ENCODE assay signal across 8 cellular contexts in the genomic region with DNA sequence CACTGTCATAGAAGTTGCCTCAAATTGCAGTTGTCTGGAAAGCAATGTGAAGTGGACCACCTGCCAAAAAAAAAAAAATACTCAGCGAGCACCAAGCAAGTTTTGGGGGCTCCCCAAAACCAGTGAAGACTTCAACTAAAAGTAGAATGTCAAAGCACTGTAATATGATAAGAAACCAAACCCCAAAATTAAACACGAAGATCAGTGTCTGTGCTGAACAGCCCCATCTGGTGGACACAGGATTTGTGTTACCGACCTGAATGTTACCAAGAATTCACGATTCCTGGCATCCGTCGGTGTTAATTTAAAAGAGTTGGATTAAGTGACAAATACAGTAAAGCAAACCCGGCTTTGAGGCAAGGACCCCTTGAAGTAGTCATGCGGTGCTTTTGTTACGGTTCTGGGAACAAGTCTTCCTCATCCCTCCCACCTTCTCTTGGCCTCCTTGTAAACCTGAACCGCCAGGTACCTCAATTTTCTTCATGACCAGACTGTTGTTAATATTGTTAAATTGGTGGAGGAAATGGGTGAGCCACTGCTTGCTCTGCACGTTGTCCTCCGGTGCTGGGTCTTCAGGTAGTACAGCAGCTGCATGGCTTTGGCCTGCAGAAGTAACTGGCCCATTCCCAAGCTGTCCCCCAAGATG. TPM values are rescaled to one million over a fixed set of nuclear protein-coding genes. Genes with fewer than 3 reads are reported as not detected.
DNase-seq lines count a peak whose midpoint lies in the region; ATAC-seq and TF ChIP-seq lines count a peak whose summit lies in the region.

No MANE protein-coding gene starts in this region.

- POLR2A ChIA-PET in naive thymus-derived CD4-positive, alpha-beta T cell (lab: Charles Lee), result no interaction called here

- H3K27me3 Mint-ChIP-seq in naive thymus-derived CD4-positive, alpha-beta T cell, result peaks cover 6 to 22% (median 19%) of the 10 kb centered on the region in 5 donors

- H3K4me3 ChIP-seq in epithelial cell of esophagus (ENCODE audit: low read length), result no peak overlapping the region
- H3K4me3 ChIP-seq in naive thymus-derived CD4-positive, alpha-beta T cell (ENCODE audit: low read length), result no peak overlapping the region

- H3K27ac Mint-ChIP-seq in naive thymus-derived CD4-positive, alpha-beta T cell, result peak overlapping the region in 2 of 9 donors; percentile 34 to 56

- DNase-seq in NOMO-1 treated with DMSO at 0.1 percent for 48 hours (lab: John Stamatoyannopoulos, UW; ENCODE audit: unreplicated experiment) (peak; percentile 32), NOMO-1 treated with dmso at 0.1 percent for 144 hours (lab: John Stamatoyannopoulos, UW; ENCODE audit: unreplicated experiment) (no peak), NCI-H2227 treated with DMSO at 0.1 percent for 48 hours (lab: John Stamatoyannopoulos, UW) (peak; percentile 10), epithelial cell of esophagus (ENCODE audit: low read depth) (peak; percentile 71), substantia nigra (lab: John Stamatoyannopoulos, UW) (peak in 27 of 49 donors; percentile 1 to 58 (median 24))
- peak; percentile 16 to 23 for DNase-seq in activated CD8-positive, alpha-beta memory T cell treated with anti-CD3 and anti-CD28 coated beads for 4 hours (ENCODE audit: low read depth in 2 of 2)
- peak; percentile 14 to 60 (median 44) for DNase-seq in naive thymus-derived CD4-positive, alpha-beta T cell

- no peak overlapping the region for H3K27ac ChIP-seq in naive thymus-derived CD4-positive, alpha-beta T cell (ENCODE audit: low read depth, low read length)
- no peak overlapping the region for H3K27ac ChIP-seq in substantia nigra (ENCODE audit: low read depth, low read length, poor library complexity, severe bottlenecking)

- H3K36me3 Mint-ChIP-seq in naive thymus-derived CD4-positive, alpha-beta T cell, result peaks cover 0 to 3% (median 0%) of the 10 kb centered on the region in 5 donors

- peak; percentile 86 for ATAC-seq in naive thymus-derived CD4-positive, alpha-beta T cell
- ATAC-seq in HG02970 (IDR thresholded peaks at IDR 0.05; ENCODE audit: low FRiP score, unreplicated experiment), result no peak

- intact Hi-C loops in naive thymus-derived CD4-positive, alpha-beta T cell (cut with micrococcal nuclease), result no loop called here

- no peaks in the 10 kb centered on the region for H3K9me3 ChIP-seq in naive thymus-derived CD4-positive, alpha-beta T cell (ENCODE audit: control insufficient read depth in 2 of 3, low read length in 3 of 3)

- H3K27me3 ChIP-seq in naive thymus-derived CD4-positive, alpha-beta T cell (ENCODE audit: control insufficient read depth in 2 of 2, insufficient read depth in 2 of 2, low read length in 2 of 2), result peaks cover 0 to 13% of the 10 kb centered on the region in 2 donors

- no peaks in the 10 kb centered on the region for H3K36me3 ChIP-seq in naive thymus-derived CD4-positive, alpha-beta T cell (ENCODE audit: control insufficient read depth in 2 of 3, insufficient read depth in 3 of 3, low read length in 3 of 3)

- peak overlapping the region; percentile 40 to 76 (median 60) for H3K4me3 Mint-ChIP-seq in naive thymus-derived CD4-positive, alpha-beta T cell

- H3K9me3 Mint-ChIP-seq in naive thymus-derived CD4-positive, alpha-beta T cell, result no peaks in the 10 kb centered on the region

- peak; percentile 79 for TF ChIP-seq CTCF in epithelial cell of esophagus (IDR thresholded peaks at IDR 0.05; ENCODE audit: insufficient read depth, low read depth, low read length, missing control alignments)

- H3K4me1 ChIP-seq in naive thymus-derived CD4-positive, alpha-beta T cell (ENCODE audit: control insufficient read depth in 2 of 2, insufficient read depth in 2 of 2, low read length in 2 of 2), result no peaks in the 10 kb centered on the region

- CTCF ChIA-PET in naive thymus-derived CD4-positive, alpha-beta T cell (lab: Charles Lee), result interaction anchor here (0.6 to 0.7 kb wide), 2 partner anchors 97 to 658 kb away, joined by 3 read pairs; no protein-coding TSS in a partner anchor

- peaks cover 0 to 16% (median 13%) of the 10 kb centered on the region in 7 donors for H3K4me1 Mint-ChIP-seq in naive thymus-derived CD4-positive, alpha-beta T cell

RNA-seq across cellular contexts. Expression of a gene that starts 31.3 kb away (rescaled TPM):
- total RNA-seq in naive thymus-derived CD4-positive, alpha-beta T cell, result 100 to 1,000 TPM in 3 of 5 experiments, 10 to 100 TPM in 2; 88.3 to 104 (median 102) TPM
- polyA plus RNA-seq in naive thymus-derived CD4-positive, alpha-beta T cell, result 100 to 1,000 TPM in 1 of 2 donors, 10 to 100 TPM in 1; 80.5 to 150 TPM

RNA-seq across cellular contexts. Expression of a gene that starts 33.7 kb away (rescaled TPM):
- total RNA-seq in naive thymus-derived CD4-positive, alpha-beta T cell, result 1 to 10 TPM; 1.1 to 3.9 (median 2.7) TPM
- polyA plus RNA-seq in naive thymus-derived CD4-positive, alpha-beta T cell, result 1 to 10 TPM; 1.5 to 3.8 TPM

RNA-seq across cellular contexts. Expression of a gene that starts 57.3 kb away (rescaled TPM):
- 10 to 100 TPM; 21.1 to 52.9 (median 44.2) TPM for total RNA-seq in naive thymus-derived CD4-positive, alpha-beta T cell
- polyA plus RNA-seq in naive thymus-derived CD4-positive, alpha-beta T cell, result 100 to 1,000 TPM; 112 to 149 TPM

RNA-seq across cellular contexts. Expression of a gene that starts 59.9 kb away (rescaled TPM):
- total RNA-seq in naive thymus-derived CD4-positive, alpha-beta T cell, result 10 to 100 TPM; 28.4 to 48.2 (median 44.6) TPM
- polyA plus RNA-seq in naive thymus-derived CD4-positive, alpha-beta T cell, result 10 to 100 TPM in 1 of 2 donors, 1 to 10 TPM in 1; 7.7 to 12.5 TPM
